Comparison of ENCODE assay signal across 29 cellular contexts in genomic region chr1:238474263-238474662, GRCh38.
"Had no signal": no experiment of that assay in that cellular context is flagged by ENCODE, and none has a peak within 500 bp of the region (broad histone marks: within the 10 kb centered on the region; RNA-seq: fewer than 3 reads in every experiment).

No MANE protein-coding gene starts in this region.

- FAIRE-seq: astrocyte had no signal

- H3K9me3 ChIP-seq: adrenal gland, body of pancreas, breast epithelium, MG63, SJCRH30 had no signal

- H3K36me3 ChIP-seq: adrenal gland, breast epithelium, MG63, SJCRH30 had no signal

- DNase-seq: activated CD4-positive, alpha-beta memory T cell treated with anti-CD3 and anti-CD28 coated beads for 36 hours; activated CD4-positive, alpha-beta T cell treated with anti-CD3 and anti-CD28 coated beads for 36 hours; activated CD4-positive, alpha-beta T cell treated with anti-CD3 and anti-CD28 coated beads, Interleukin-2, amount 50 U/mL, for 1 hour; activated CD8-positive, alpha-beta memory T cell treated with anti-CD3 and anti-CD28 coated beads, Interleukin-2, amount 50 U/mL, for 4 hours; activated gamma-delta T cell treated with Interleukin-2 at 50 U/mL for 16 hours; activated naive CD4-positive, alpha-beta T cell treated with anti-CD3 and anti-CD28 coated beads for 36 hours; activated T-cell treated with anti-CD3 and anti-CD28 coated beads for 4 hours; activated T-cell treated with anti-CD3 and anti-CD28 coated beads, Interleukin-2, amount 50 U/mL, for 4 hours; adrenal gland; body of pancreas; Kasumi-1; KG1; MG63; NCI-H1048; NCI-H1105 treated with DMSO at 0.1 percent for 48 hours; NCI-H1436; NCI-H1694; NCI-H1930; NCI-H2081 treated with DMSO at 0.1 percent for 48 hours; NCI-H69; NK-92 treated with Interleukin-12 subunit alpha and Interleukin-12 subunit beta, amount 100 ng/mL, for 24 hours; SHP77; SJCRH30; SW 1271; T-helper 1 cell; T-helper 2 cell; T1000 had no signal

- H3K27me3 ChIP-seq: adrenal gland, body of pancreas, breast epithelium, MG63, SJCRH30 had no signal

- H3K27ac ChIP-seq: adrenal gland, body of pancreas, breast epithelium, SJCRH30 had no signal

- H3K4me1 ChIP-seq: adrenal gland, body of pancreas, breast epithelium, SJCRH30 had no signal

- H3K4me3 ChIP-seq: adrenal gland, body of pancreas, breast epithelium, MG63, SJCRH30 had no signal
